ENCODE assay signal across 9 cellular contexts in genomic region chr7:43646603-43647313, GRCh38.
DNase-seq lines count a peak whose midpoint lies in the region; ATAC-seq lines count a peak whose summit lies in the region.
"Had no signal": no experiment of that assay in that cellular context is flagged by ENCODE, and none has a peak within 500 bp of the region (broad histone marks: within the 10 kb centered on the region; RNA-seq: fewer than 3 reads in every experiment).

No MANE protein-coding gene starts in this region.

- H3K4me1 ChIP-seq in iPS DF 6.9 (ENCODE audit: control insufficient read depth, insufficient read depth, low read length) (peaks cover 11% of the 10 kb centered on the region; the same call in 1 of the 2 replicates), SJCRH30 (peaks cover 29% of the 10 kb centered on the region)

- H3K9me3 ChIP-seq in iPS DF 6.9 (ENCODE audit: control insufficient read depth, insufficient read depth, low read length) (no peaks in the 10 kb centered on the region), SJCRH30 (replicated peaks) (no peaks in the 10 kb centered on the region)

- DNase-seq in NCI-H2227 (lab: John Stamatoyannopoulos, UW; ENCODE audit: unreplicated experiment) (peak; percentile 39), NCI-H2227 treated with DMSO at 0.1 percent for 48 hours (lab: John Stamatoyannopoulos, UW) (no peak), iPS DF 6.9 (ENCODE audit: low read depth, low spot score) (no peak), stromal cell of bone marrow (ENCODE audit: low read depth) (peak; percentile 52), SJCRH30 (no peak), SIG-M5 (lab: John Stamatoyannopoulos, UW) (no peak)
- no peak for DNase-seq in activated naive CD4-positive, alpha-beta T cell treated with anti-CD3 and anti-CD28 coated beads, Interleukin-2, amount 50 U/mL, for 72 hours (ENCODE audit: low spot score in 2 of 2)

- H3K36me3 ChIP-seq in iPS DF 6.9 (ENCODE audit: control insufficient read depth, insufficient read depth, low read length), result peaks cover 14% of the 10 kb centered on the region
- H3K36me3 ChIP-seq in SJCRH30, result peaks cover 31% of the 10 kb centered on the region

- no peak for ATAC-seq in activated naive CD4-positive, alpha-beta T cell treated with anti-CD3 and anti-CD28 coated beads, Interleukin-2, amount 50 U/mL, for 72 hours
- no peak for ATAC-seq in HG03025 (IDR thresholded peaks at IDR 0.05; ENCODE audit: low FRiP score, unreplicated experiment)

- H3K27me3 ChIP-seq in iPS DF 6.9 (ENCODE audit: control insufficient read depth, insufficient read depth, low read length), result no peaks in the 10 kb centered on the region
- no peaks in the 10 kb centered on the region for H3K27me3 ChIP-seq in SJCRH30

- peaks cover 17 to 41% of the 10 kb centered on the region in 2 donors for H3K36me3 Mint-ChIP-seq in activated naive CD4-positive, alpha-beta T cell treated with anti-CD3 and anti-CD28 coated beads, Interleukin-2, amount 50 U/mL, for 72 hours

- H3K4me3 ChIP-seq in iPS DF 6.9 (ENCODE audit: low read length), result no peak overlapping the region
- H3K4me3 ChIP-seq in SJCRH30, result no peak overlapping the region

- no CpG with 5 or more reads among the region's 8 CpGs for WGBS in iPS DF 6.9 (ENCODE audit: insufficient coverage, insufficient read length)

- peaks cover 0 to 4% of the 10 kb centered on the region in 2 donors for H3K9me3 Mint-ChIP-seq in activated naive CD4-positive, alpha-beta T cell treated with anti-CD3 and anti-CD28 coated beads, Interleukin-2, amount 50 U/mL, for 72 hours

- H3K27ac ChIP-seq in iPS DF 6.9 (ENCODE audit: low read length) (peak overlapping the region; percentile 59), SJCRH30 (no peak overlapping the region)
- H3K27ac ChIP-seq: 22Rv1 had no signal

- peak overlapping the region; percentile 88 to 98 for H3K27ac Mint-ChIP-seq in activated naive CD4-positive, alpha-beta T cell treated with anti-CD3 and anti-CD28 coated beads, Interleukin-2, amount 50 U/mL, for 72 hours

Comparison
In these comparisons a context has a peak if more than half of its experiments do, and no peak if none do; other contexts are left out.
1. DNase-seq: peak in NCI-H2227 (single experiment) and stromal cell of bone marrow (single experiment); none in NCI-H2227 treated with DMSO at 0.1 percent for 48 hours (single experiment), activated naive CD4-positive, alpha-beta T cell treated with anti-CD3 and anti-CD28 coated beads, Interleukin-2, amount 50 U/mL, for 72 hours (0 of 2), iPS DF 6.9 (single experiment), SJCRH30 (0 of 2) and SIG-M5 (single experiment).